ENCODE assay signal across 13 cellular contexts in genomic region chr7:4699897-4700296, GRCh38. TPM values are rescaled to one million over a fixed set of nuclear protein-coding genes. Genes with fewer than 3 reads are reported as not detected.
DNase-seq lines count a peak whose midpoint lies in the region; ATAC-seq and TF ChIP-seq lines count a peak whose summit lies in the region.
"Had no signal": no experiment of that assay in that cellular context is flagged by ENCODE, and none has a peak within 500 bp of the region (broad histone marks: within the 10 kb centered on the region; RNA-seq: fewer than 3 reads in every experiment).

No MANE protein-coding gene starts in this region.

- no peak overlapping the region for H3K4me2 ChIP-seq in mesenchymal stem cell (ENCODE audit: low read length, poor library complexity, severe bottlenecking)

- H2BK5ac ChIP-seq in mesenchymal stem cell (ENCODE audit: low read depth, low read length, poor library complexity, severe bottlenecking) = no peak overlapping the region

- H2BK120ac ChIP-seq in mesenchymal stem cell (ENCODE audit: low read depth, low read length) = no peak overlapping the region

- no peak overlapping the region for H3K4me3 Mint-ChIP-seq in HFFc6
- no peak overlapping the region for H3K4me3 Mint-ChIP-seq in activated T-helper 17 cell treated with anti-CD3 and anti-CD28 coated beads, Interleukin-2, amount 50 U/mL, for 72 hours
- H3K4me3 Mint-ChIP-seq: activated T-cell treated with anti-CD3 and anti-CD28 coated beads, Interleukin-2, amount 50 U/mL, for 4 hours; B cell; dendritic cell treated with granulocyte-macrophage colony-stimulating factor and Interleukin-4, amounts not matched to agents 40 ng/mL and 50 ng/mL, for 4 days had no signal

- H3K27me3 ChIP-seq in mesenchymal stem cell (ENCODE audit: control insufficient read depth in 1 of 2, insufficient read depth in 1 of 2, low read length in 2 of 2) = no peaks in the 10 kb centered on the region
- no peaks in the 10 kb centered on the region for H3K27me3 ChIP-seq in thoracic aorta (replicated peaks; ENCODE audit: insufficient read depth)
- H3K27me3 ChIP-seq: SJSA1 had no signal

- no peak overlapping the region for H2AK5ac ChIP-seq in mesenchymal stem cell (ENCODE audit: low read length, severe bottlenecking)

- H3K18ac ChIP-seq in mesenchymal stem cell (ENCODE audit: low read depth in 1 of 2, low read length in 2 of 2) = peak overlapping the region in 1 of 2 experiments; percentile 48

- H3K27ac ChIP-seq in mesenchymal stem cell (ENCODE audit: low read length, poor library complexity, severe bottlenecking) (no peak overlapping the region), thoracic aorta (peak overlapping the region; percentile 5 to 46)
- H3K27ac ChIP-seq: SJSA1 had no signal

- H3K9ac ChIP-seq in mesenchymal stem cell (ENCODE audit: low read length) = no peak overlapping the region

- no peak overlapping the region for H4K91ac ChIP-seq in mesenchymal stem cell (ENCODE audit: low read length)

- no peaks in the 10 kb centered on the region for H3K9me3 Mint-ChIP-seq in HFFc6
- no peaks in the 10 kb centered on the region for H3K9me3 Mint-ChIP-seq in activated T-helper 17 cell treated with anti-CD3 and anti-CD28 coated beads, Interleukin-2, amount 50 U/mL, for 72 hours
- H3K9me3 Mint-ChIP-seq: activated T-cell treated with anti-CD3 and anti-CD28 coated beads, Interleukin-2, amount 50 U/mL, for 4 hours; dendritic cell treated with granulocyte-macrophage colony-stimulating factor and Interleukin-4, amounts not matched to agents 40 ng/mL and 50 ng/mL, for 4 days had no signal

- H4K8ac ChIP-seq in mesenchymal stem cell (ENCODE audit: low read length) = no peak overlapping the region

- no peaks in the 10 kb centered on the region for H3K9me3 ChIP-seq in mesenchymal stem cell (ENCODE audit: control insufficient read depth, low read length)
- H3K9me3 ChIP-seq in thoracic aorta = no peaks in the 10 kb centered on the region
- H3K9me3 ChIP-seq: SJSA1 had no signal

- peaks cover 12% of the 10 kb centered on the region for H3K79me1 ChIP-seq in mesenchymal stem cell (replicated peaks; ENCODE audit: low read length, poor library complexity, severe bottlenecking)

- no peak overlapping the region for H2AFZ ChIP-seq in mesenchymal stem cell (ENCODE audit: low read depth, low read length)

- peaks cover 0 to 28% of the 10 kb centered on the region in 2 experiments for H3K36me3 ChIP-seq in mesenchymal stem cell (ENCODE audit: control insufficient read depth in 1 of 2, insufficient read depth in 2 of 2, low read depth in 1 of 2, low read length in 2 of 2)
- no peaks in the 10 kb centered on the region for H3K36me3 ChIP-seq in thoracic aorta
- H3K36me3 ChIP-seq: SJSA1 had no signal

- H3K4me1 Mint-ChIP-seq in HFFc6 (ENCODE audit: low read depth) = peaks cover 24% of the 10 kb centered on the region
- peaks cover 10% of the 10 kb centered on the region for H3K4me1 Mint-ChIP-seq in activated T-helper 17 cell treated with anti-CD3 and anti-CD28 coated beads, Interleukin-2, amount 50 U/mL, for 72 hours

- H3K4me3 ChIP-seq in mesenchymal stem cell (ENCODE audit: insufficient read depth in 1 of 2, low read depth in 1 of 2, low read length in 2 of 2) (no peak overlapping the region), thoracic aorta (no peak overlapping the region)
- H3K4me3 ChIP-seq: SJSA1 had no signal

- no peak for ATAC-seq in activated T-helper 17 cell treated with anti-CD3 and anti-CD28 coated beads, Interleukin-2, amount 50 U/mL, for 72 hours (replicated peaks)
- no peak for ATAC-seq in thoracic aorta (ENCODE audit: insufficient number of reproducible peaks, low FRiP score, low read depth)

- WGBS in mesenchymal stem cell = 61% methylated on average over 8 of the region's 9 CpGs

- H3K23ac ChIP-seq in mesenchymal stem cell (ENCODE audit: low read length in 2 of 2) = no peak overlapping the region

- TF ChIP-seq CTCF in HFFc6 (IDR thresholded peaks at IDR 0.05) (no peak), thoracic aorta (IDR thresholded peaks at IDR 0.05) (no peak)

- peak overlapping the region; percentile 8; the same call in 1 of the 2 replicates for H3K27ac Mint-ChIP-seq in HFFc6
- H3K27ac Mint-ChIP-seq in activated T-helper 17 cell treated with anti-CD3 and anti-CD28 coated beads, Interleukin-2, amount 50 U/mL, for 72 hours = peak overlapping the region; percentile 66
- H3K27ac Mint-ChIP-seq: B cell; dendritic cell treated with granulocyte-macrophage colony-stimulating factor and Interleukin-4, amounts not matched to agents 40 ng/mL and 50 ng/mL, for 4 days had no signal

- DNase-seq in HFFc6 = no peak
- DNase-seq in mesenchymal stem cell = no peak
- no peak for DNase-seq in thoracic aorta (ENCODE audit: low spot score)
- no peak for DNase-seq in stimulated activated CD4-positive, alpha-beta T cell treated with anti-CD3 and anti-CD28 coated beads, Interleukin-15, amount 100 ng/mL, for 24 hours
- no peak for DNase-seq in SW480 (ENCODE audit: low spot score)
- DNase-seq in NCI-H446 (lab: John Stamatoyannopoulos, UW) = no peak
- DNase-seq: activated T-cell treated with anti-CD3 and anti-CD28 coated beads, Interleukin-2, amount 50 U/mL, for 4 hours; MV-4-11; stimulated activated CD4-positive, alpha-beta T cell treated with anti-CD3 and anti-CD28 coated beads, Interleukin-1b, Interleukin-23, amount 100 ng/mL, for 48 hours had no signal

- H3K27me3 Mint-ChIP-seq in HFFc6 (ENCODE audit: insufficient read depth) = no peaks in the 10 kb centered on the region
- H3K27me3 Mint-ChIP-seq in activated T-helper 17 cell treated with anti-CD3 and anti-CD28 coated beads, Interleukin-2, amount 50 U/mL, for 72 hours = no peaks in the 10 kb centered on the region
- H3K27me3 Mint-ChIP-seq: B cell; dendritic cell treated with granulocyte-macrophage colony-stimulating factor and Interleukin-4, amounts not matched to agents 40 ng/mL and 50 ng/mL, for 4 days had no signal

- no peaks in the 10 kb centered on the region for H3K36me3 Mint-ChIP-seq in HFFc6 (ENCODE audit: low read depth)
- no peaks in the 10 kb centered on the region for H3K36me3 Mint-ChIP-seq in activated T-helper 17 cell treated with anti-CD3 and anti-CD28 coated beads, Interleukin-2, amount 50 U/mL, for 72 hours (ENCODE audit: low read depth)

- peaks cover 30% of the 10 kb centered on the region for H3K4me1 ChIP-seq in mesenchymal stem cell (ENCODE audit: control insufficient read depth, insufficient read depth, low read depth, low read length)
- peaks cover 35 to 72% of the 10 kb centered on the region in 2 donors for H3K4me1 ChIP-seq in thoracic aorta (ENCODE audit: control insufficient read depth in 1 of 2, low read depth in 2 of 2)

- H3K4ac ChIP-seq in mesenchymal stem cell (ENCODE audit: low read depth in 1 of 2, low read length in 2 of 2) = peak overlapping the region; percentile 37 to 47

- H3K14ac ChIP-seq in mesenchymal stem cell (ENCODE audit: low read length in 2 of 2) = peak overlapping the region in 1 of 2 experiments; percentile 81

- H2BK15ac ChIP-seq in mesenchymal stem cell (ENCODE audit: low read depth, poor library complexity, severe bottlenecking) = peak overlapping the region; percentile 13

- H2BK12ac ChIP-seq in mesenchymal stem cell (ENCODE audit: low read length in 2 of 2) = peak overlapping the region in 1 of 2 experiments; percentile 42

RNA-seq across cellular contexts. Expression of gene FOXK1, which starts 17.8 kb away (rescaled TPM):
- total RNA-seq in HFFc6 (2021; fragmentation: NEBNext Ultra II Directional; extraction: Animal tissue kit (Norgen Biotek cat#: 25700)) = 10 to 100 TPM; 33.8 to 39.4 (median 36.2) TPM
- total RNA-seq in activated T-helper 17 cell treated with anti-CD3 and anti-CD28 coated beads, Interleukin-2, amount 50 U/mL, for 72 hours = 10 to 100 TPM; 32.3 to 32.5 TPM
- 12.9 TPM for polyA plus RNA-seq in mesenchymal stem cell (2013, experiment 1 of 2)
- polyA plus RNA-seq in mesenchymal stem cell (2013, experiment 2 of 2) = 12.3 TPM
- total RNA-seq in thoracic aorta = 10 to 100 TPM; 34.3 to 62.4 TPM
